In the genomic region with DNA sequence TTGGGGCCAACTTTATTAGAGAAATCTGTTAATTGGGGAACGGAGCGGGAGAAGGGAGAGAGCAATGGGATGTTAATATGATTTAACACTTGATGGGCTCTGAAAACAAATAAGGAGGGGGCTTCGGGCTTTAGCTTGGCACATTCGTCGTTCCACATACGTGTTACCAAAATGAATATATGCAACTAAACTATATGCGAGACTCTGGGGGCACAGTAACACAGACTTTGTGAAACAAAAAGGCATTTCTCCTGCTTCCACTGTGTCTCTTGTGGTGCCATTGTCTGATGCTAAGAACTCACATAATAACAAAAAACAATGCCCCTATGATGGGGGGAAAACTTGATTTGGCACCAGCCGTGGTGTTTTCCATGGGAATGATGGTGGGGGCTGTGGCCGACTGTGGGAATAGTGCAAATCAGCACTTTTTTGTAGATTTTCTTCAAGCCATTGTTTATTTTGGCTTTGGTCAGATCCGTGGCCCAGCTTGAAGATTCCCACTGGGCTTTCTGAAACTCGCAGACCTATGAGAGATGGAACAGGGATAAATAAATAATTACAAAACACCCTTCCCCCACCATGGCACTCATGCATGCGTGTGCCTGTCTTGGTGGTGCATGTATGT, we compare ENCODE assay signal across 29 cellular contexts.
"Had no signal": no experiment of that assay in that cellular context is flagged by ENCODE, and none has a peak within 500 bp of the region (broad histone marks: within the 10 kb centered on the region; RNA-seq: fewer than 3 reads in every experiment).

No MANE protein-coding gene starts in this region.

- FAIRE-seq: astrocyte, frontal cortex, kidney had no signal

- H3K36me3 ChIP-seq: breast epithelium, esophagus squamous epithelium, neutrophil, thyroid gland, upper lobe of right lung had no signal

- H3K4me2 ChIP-seq: smooth muscle cell had no signal

- H3K9me3 ChIP-seq: breast epithelium, esophagus squamous epithelium, neutrophil, psoas muscle, thyroid gland, upper lobe of right lung had no signal

- H3K4me3 ChIP-seq: breast epithelium, esophagus squamous epithelium, psoas muscle, smooth muscle cell, thyroid gland, upper lobe of right lung had no signal

- H3K27ac Mint-ChIP-seq: activated naive CD4-positive, alpha-beta T cell treated with anti-CD3 and anti-CD28 coated beads, Interleukin-2, amount 10 ng/mL, durations not matched to agents 7 days and 5 days; activated naive CD8-positive, alpha-beta T cell treated with anti-CD3 and anti-CD28 coated beads, Interleukin-2, amount 10 ng/mL, durations not matched to agents 7 days and 5 days; activated T-cell treated with anti-CD3 and anti-CD28 coated beads, Interleukin-2, amount 50 U/mL, for 24 hours; endodermal cell; immature natural killer cell; mesothelial cell of epicardium; stimulated activated memory B cell treated with anti-CD40 and anti-IgM and Interleukin-4, amounts not matched to agents 10 μg/mL and 1 μg/mL and 100 μg/mL, for 72 hours; stimulated activated naive CD8-positive, alpha-beta T cell treated with anti-CD3 and anti-CD28 coated beads, Interleukin-15, amount 100 ng/mL, for 72 hours had no signal

- H3K4me1 Mint-ChIP-seq: mesothelial cell of epicardium had no signal

- ATAC-seq: left colon; naive thymus-derived CD4-positive, alpha-beta T cell; psoas muscle; stimulated activated memory B cell treated with anti-CD40 and anti-IgM and Interleukin-4, amounts not matched to agents 10 μg/mL and 1 μg/mL and 100 μg/mL, for 72 hours; stimulated activated naive CD8-positive, alpha-beta T cell treated with anti-CD3 and anti-CD28 coated beads, Interleukin-15, amount 100 ng/mL, for 72 hours; upper lobe of right lung had no signal

- H3K9ac ChIP-seq: parathyroid adenoma had no signal

- DNase-seq: activated CD4-positive, alpha-beta T cell treated with anti-CD3 and anti-CD28 coated beads for 4 hours; activated CD4-positive, alpha-beta T cell treated with anti-CD3 and anti-CD28 coated beads, Interleukin-2, amount 50 U/mL, for 4 hours; activated CD8-positive, alpha-beta memory T cell treated with anti-CD3 and anti-CD28 coated beads, Interleukin-2, amount 50 U/mL, for 4 hours; activated gamma-delta T cell; activated naive CD4-positive, alpha-beta T cell treated with anti-CD3 and anti-CD28 coated beads, Interleukin-2, amount 10 ng/mL, durations not matched to agents 7 days and 5 days; activated naive CD8-positive, alpha-beta T cell treated with anti-CD3 and anti-CD28 coated beads, Interleukin-2, amount 10 ng/mL, durations not matched to agents 7 days and 5 days; activated T-cell treated with anti-CD3 and anti-CD28 coated beads, Interleukin-2, amount 50 U/mL, for 24 hours; central memory CD4-positive, alpha-beta T cell; endodermal cell; esophagus squamous epithelium; immature natural killer cell; kidney; left colon; naive thymus-derived CD4-positive, alpha-beta T cell; psoas muscle; stimulated activated CD4-positive, alpha-beta T cell treated with anti-CD3 and anti-CD28 coated beads, Interleukin-1b, Interleukin-23, amount 100 ng/mL, for 48 hours; stimulated activated CD4-positive, alpha-beta T cell treated with anti-CD3 and anti-CD28 coated beads, Interleukin-4, amount 100 ng/mL, for 4 hours; stimulated activated CD8-positive, alpha-beta memory T cell treated with anti-CD3 and anti-CD28 coated beads, Interleukin-4, amount 100 ng/mL, for 48 hours; stimulated activated naive CD8-positive, alpha-beta T cell treated with anti-CD3 and anti-CD28 coated beads, Interleukin-15, amount 100 ng/mL, for 72 hours; thyroid gland; upper lobe of right lung had no signal

- H2AFZ ChIP-seq: parathyroid adenoma had no signal

- H3K27ac ChIP-seq: breast epithelium, esophagus squamous epithelium, neutrophil, parathyroid adenoma, psoas muscle, thyroid gland, upper lobe of right lung had no signal

- H3K27me3 ChIP-seq: breast epithelium, esophagus squamous epithelium, neutrophil, thyroid gland, upper lobe of right lung had no signal

- H3K4me3 Mint-ChIP-seq: activated naive CD4-positive, alpha-beta T cell treated with anti-CD3 and anti-CD28 coated beads, Interleukin-2, amount 10 ng/mL, durations not matched to agents 7 days and 5 days; activated naive CD8-positive, alpha-beta T cell treated with anti-CD3 and anti-CD28 coated beads, Interleukin-2, amount 10 ng/mL, durations not matched to agents 7 days and 5 days; activated T-cell treated with anti-CD3 and anti-CD28 coated beads, Interleukin-2, amount 50 U/mL, for 24 hours; endodermal cell; mesothelial cell of epicardium; stimulated activated memory B cell treated with anti-CD40 and anti-IgM and Interleukin-4, amounts not matched to agents 10 μg/mL and 1 μg/mL and 100 μg/mL, for 72 hours; stimulated activated naive CD8-positive, alpha-beta T cell treated with anti-CD3 and anti-CD28 coated beads, Interleukin-15, amount 100 ng/mL, for 72 hours had no signal

- H3K36me3 Mint-ChIP-seq: activated naive CD8-positive, alpha-beta T cell treated with anti-CD3 and anti-CD28 coated beads, Interleukin-2, amount 10 ng/mL, durations not matched to agents 7 days and 5 days; mesothelial cell of epicardium; stimulated activated memory B cell treated with anti-CD40 and anti-IgM and Interleukin-4, amounts not matched to agents 10 μg/mL and 1 μg/mL and 100 μg/mL, for 72 hours had no signal

- H3K4me1 ChIP-seq: breast epithelium, parathyroid adenoma, psoas muscle had no signal

- H3K9me3 Mint-ChIP-seq: activated naive CD4-positive, alpha-beta T cell treated with anti-CD3 and anti-CD28 coated beads, Interleukin-2, amount 10 ng/mL, durations not matched to agents 7 days and 5 days; activated naive CD8-positive, alpha-beta T cell treated with anti-CD3 and anti-CD28 coated beads, Interleukin-2, amount 10 ng/mL, durations not matched to agents 7 days and 5 days; activated T-cell treated with anti-CD3 and anti-CD28 coated beads, Interleukin-2, amount 50 U/mL, for 24 hours; endodermal cell; mesothelial cell of epicardium; stimulated activated memory B cell treated with anti-CD40 and anti-IgM and Interleukin-4, amounts not matched to agents 10 μg/mL and 1 μg/mL and 100 μg/mL, for 72 hours; stimulated activated naive CD8-positive, alpha-beta T cell treated with anti-CD3 and anti-CD28 coated beads, Interleukin-15, amount 100 ng/mL, for 72 hours had no signal

- H3K79me2 ChIP-seq: parathyroid adenoma had no signal
